In genomic region chr10:66880292-66880691, GRCh38 we compare ENCODE assay signal across 35 cellular contexts. TPM values are rescaled to one million over a fixed set of nuclear protein-coding genes. Genes with fewer than 3 reads are reported as not detected.
"Had no signal": no experiment of that assay in that cellular context is flagged by ENCODE, and none has a peak within 500 bp of the region (broad histone marks: within the 10 kb centered on the region; RNA-seq: fewer than 3 reads in every experiment).

No MANE protein-coding gene starts in this region.

- ATAC-seq: activated CD8-positive, alpha-beta T cell treated with anti-CD3 and anti-CD28 coated beads for 36 hours; activated naive CD4-positive, alpha-beta T cell treated with anti-CD3 and anti-CD28 coated beads, Interleukin-2, amount 50 U/mL, for 72 hours; activated T-cell treated with anti-CD3 and anti-CD28 coated beads, Interleukin-2, amount 50 U/mL, for 4 hours; activated T-cell treated with anti-CD3 and anti-CD28 coated beads, Interleukin-2, amount 50 U/mL, for 72 hours; activated T-helper 17 cell treated with anti-CD3 and anti-CD28 coated beads, Interleukin-2, amount 50 U/mL, for 72 hours; body of pancreas had no signal

- H3K9me3 ChIP-seq: adrenal gland, body of pancreas, breast epithelium had no signal

- H3K27me3 ChIP-seq: adrenal gland, body of pancreas, brain microvascular endothelial cell, breast epithelium had no signal

- H3K27ac ChIP-seq: adrenal gland, body of pancreas, brain microvascular endothelial cell, breast epithelium, VCaP had no signal

- DNase-seq: activated B cell treated with CpG ODN at 0.5 μM for 24 hours; activated CD4-positive, alpha-beta memory T cell treated with anti-CD3 and anti-CD28 coated beads for 36 hours; activated CD4-positive, alpha-beta T cell treated with anti-CD3 and anti-CD28 coated beads for 4 hours; activated CD4-positive, alpha-beta T cell treated with anti-CD3 and anti-CD28 coated beads, Interleukin-2, amount 10 ng/mL, durations not matched to agents 24 days and 14 days; activated CD4-positive, alpha-beta T cell treated with anti-CD3 and anti-CD28 coated beads, Interleukin-2, amount 50 U/mL, for 1 hour; activated CD4-positive, alpha-beta T cell treated with anti-CD3 and anti-CD28 coated beads, Interleukin-2, amount 50 U/mL, for 4 hours; activated CD4-positive, CD25-positive, alpha-beta regulatory T cell treated with anti-CD3 and anti-CD28 coated beads, Interleukin-2, amount 50 U/mL, for 72 hours; activated CD8-positive, alpha-beta memory T cell treated with anti-CD3 and anti-CD28 coated beads, Interleukin-2, amount 50 U/mL, for 4 hours; activated CD8-positive, alpha-beta T cell treated with anti-CD3 and anti-CD28 coated beads for 36 hours; activated effector memory CD4-positive, alpha-beta T cell treated with anti-CD3 and anti-CD28 coated beads, Interleukin-2, amount 50 U/mL, for 16 hours; activated gamma-delta T cell treated with Interleukin-2 at 50 U/mL for 16 hours; activated naive CD4-positive, alpha-beta T cell; activated naive CD4-positive, alpha-beta T cell treated with anti-CD3 and anti-CD28 coated beads for 36 hours; activated naive CD4-positive, alpha-beta T cell treated with anti-CD3 and anti-CD28 coated beads, Interleukin-2, amount 50 U/mL, for 16 hours; activated naive CD8-positive, alpha-beta T cell treated with anti-CD3 and anti-CD28 coated beads for 36 hours; activated T-cell treated with anti-CD3 and anti-CD28 coated beads for 4 hours; activated T-cell treated with anti-CD3 and anti-CD28 coated beads, Interleukin-2, amount 50 U/mL, for 1 hour; activated T-cell treated with anti-CD3 and anti-CD28 coated beads, Interleukin-2, amount 50 U/mL, for 4 hours; activated T-cell treated with anti-CD3 and anti-CD28 coated beads, Interleukin-2, amount 50 U/mL, for 72 hours; adrenal gland; amniotic stem cell; aorta; body of pancreas; brain microvascular endothelial cell; central memory CD4-positive, alpha-beta T cell; SW 1271; T-helper 1 cell; T-helper 2 cell; T-helper 9 cell had no signal

- H3K4me1 ChIP-seq: adrenal gland, body of pancreas, breast epithelium had no signal

- H3K4me3 ChIP-seq: adrenal gland, body of pancreas, breast epithelium had no signal

- H3K36me3 ChIP-seq: adrenal gland, brain microvascular endothelial cell, breast epithelium had no signal

RNA-seq across cellular contexts. Expression of gene LRRTM3, which starts 45.5 kb away (rescaled TPM):
- total RNA-seq: activated B cell treated with CpG ODN at 0.5 μM for 24 hours; activated CD4-positive, alpha-beta memory T cell treated with anti-CD3 and anti-CD28 coated beads for 36 hours; activated CD4-positive, alpha-beta T cell treated with anti-CD3 and anti-CD28 coated beads, Interleukin-2, amount 10 ng/mL, durations not matched to agents 24 days and 14 days; activated CD8-positive, alpha-beta memory T cell treated with anti-CD3 and anti-CD28 coated beads for 36 hours; activated CD8-positive, alpha-beta T cell treated with anti-CD3 and anti-CD28 coated beads for 36 hours; activated naive CD4-positive, alpha-beta T cell treated with anti-CD3 and anti-CD28 coated beads for 36 hours; activated naive CD4-positive, alpha-beta T cell treated with anti-CD3 and anti-CD28 coated beads, Interleukin-2, amount 50 U/mL, for 72 hours; activated naive CD8-positive, alpha-beta T cell treated with anti-CD3 and anti-CD28 coated beads for 36 hours; activated T-cell treated with anti-CD3 and anti-CD28 coated beads, Interleukin-2, amount 50 U/mL, for 4 hours; activated T-cell treated with anti-CD3 and anti-CD28 coated beads, Interleukin-2, amount 50 U/mL, for 72 hours; activated T-helper 1 cell treated with anti-CD3 and anti-CD28 coated beads, Interleukin-12 subunit alpha, Interleukin-12 subunit beta, Interleukin-2, Interleukin-4 antibody, amounts not matched to agents 30 ng/mL and 10 ng/mL and 1 ng/mL, durations not matched to agents 14 hours and 24 hours and 36 hours; breast epithelium had no signal
- polyA plus RNA-seq: aorta had no signal
